Comparison of ENCODE assay signal across 1 cellular context in genomic region chr11:67056640-67057409, GRCh38.
TF ChIP-seq lines count a peak whose summit lies in the region.

Gene RHOD (plus strand): TSS chr11:67056847. CDS start chr11:67056903, 56 bp downstream.

TF ChIP-seq in H1, 55 proteins besides CTCF, POLR2A, EP300 and RAD21 (continued from another document):
- peak; percentile 50 for TF ChIP-seq MAX (IDR thresholded peaks at IDR 0.05)
- no peak for TF ChIP-seq NANOG (IDR thresholded peaks at IDR 0.05; ENCODE audit: insufficient read depth, low read depth, low read length, poor library complexity, severe bottlenecking)
- no peak for TF ChIP-seq SP2 (IDR thresholded peaks at IDR 0.05; ENCODE audit: low read length)
- no peak for TF ChIP-seq HDAC2 (IDR thresholded peaks at IDR 0.05; ENCODE audit: borderline replicate concordance in 1 of 2, low read depth in 2 of 2, low read length in 2 of 2)
- TF ChIP-seq CHD7 (IDR thresholded peaks at IDR 0.05; ENCODE audit: insufficient replicate concordance, low read length), result no peak
- no peak for TF ChIP-seq SAP30 (IDR thresholded peaks at IDR 0.05; ENCODE audit: insufficient read depth, insufficient replicate concordance, low read length)
- TF ChIP-seq CHD1 (IDR thresholded peaks at IDR 0.05; ENCODE audit: low read depth, low read length), result no peak
- TF ChIP-seq SP1 (IDR thresholded peaks at IDR 0.05; ENCODE audit: low read depth, low read length), result no peak
- peak; percentile 69 for TF ChIP-seq KDM4A (IDR thresholded peaks at IDR 0.05; ENCODE audit: low read depth, low read length, severe bottlenecking)
- no peak for TF ChIP-seq POU5F1 (IDR thresholded peaks at IDR 0.05; ENCODE audit: low read depth, low read length)
- TF ChIP-seq ASH2L (IDR thresholded peaks at IDR 0.05; ENCODE audit: low read length), result peak; percentile 62
- TF ChIP-seq BACH1 (IDR thresholded peaks at IDR 0.05; ENCODE audit: low read length), result no peak
- TF ChIP-seq SP4 (IDR thresholded peaks at IDR 0.05; ENCODE audit: low read length), result no peak
- TF ChIP-seq ATF3 (IDR thresholded peaks at IDR 0.05; ENCODE audit: insufficient read depth, low read depth, low read length), result no peak
- peak; percentile 43 for TF ChIP-seq CTBP2 (IDR thresholded peaks at IDR 0.05; ENCODE audit: borderline replicate concordance, insufficient read depth, insufficient read length, low read length)
- no peak for TF ChIP-seq PHF8 (conservative IDR thresholded peaks at IDR 0.05; ENCODE audit: low read depth, low read length)
- no peak for TF ChIP-seq RBBP5 (IDR thresholded peaks at IDR 0.05; ENCODE audit: borderline replicate concordance, low read depth, low read length)
